ENCODE assay signal across 8 cellular contexts in genomic region chr11:107999759-108000455, GRCh38. TPM values are rescaled to one million over a fixed set of nuclear protein-coding genes. Genes with fewer than 3 reads are reported as not detected.
A peak's percentile ranks its signal among the peaks of the same experiment; 100 is the strongest.
DNase-seq lines count a peak whose midpoint lies in the region; ATAC-seq, FAIRE-seq and TF ChIP-seq lines count a peak whose summit lies in the region.

No MANE protein-coding gene starts in this region.

- H3K4me1 Mint-ChIP-seq in immature natural killer cell: no peaks in the 10 kb centered on the region

- DNase-seq in D721Med (ENCODE audit: insufficient read length, low spot score) (no peak), NCI-H460 (ENCODE audit: extremely low read depth, low read depth) (peak; percentile 28), immature natural killer cell (peak; percentile 8 to 28 (median 18)), midbrain (lab: John Stamatoyannopoulos, UW) (no peak), middle frontal gyrus (ENCODE audit: extremely low spot score, low spot score) (no peak)
- peak; percentile 31 to 38 for DNase-seq in activated T-cell treated with anti-CD3 and anti-CD28 coated beads, Interleukin-2, amount 50 U/mL, for 48 hours

- peak; percentile 94 for ATAC-seq in GM19043 (IDR thresholded peaks at IDR 0.05; ENCODE audit: low read depth, unreplicated experiment)
- peak; percentile 95 for ATAC-seq in HG03175 (IDR thresholded peaks at IDR 0.05; ENCODE audit: unreplicated experiment)

- FAIRE-seq in D721Med (lab: Jason Lieb, UNC): no peak

- no peaks in the 10 kb centered on the region for H3K9me3 Mint-ChIP-seq in immature natural killer cell

- peaks cover 0 to 4% (median 3%) of the 10 kb centered on the region in 3 donors for H3K27me3 Mint-ChIP-seq in immature natural killer cell (ENCODE audit: low read depth in 3 of 3)

- no peak overlapping the region for H3K27ac Mint-ChIP-seq in immature natural killer cell

- TF ChIP-seq CTCF in D721Med (IDR thresholded peaks at IDR 0.05; ENCODE audit: insufficient read depth, missing control alignments): peak; percentile 50

- H3K36me3 Mint-ChIP-seq in immature natural killer cell: no peaks in the 10 kb centered on the region

- no peak overlapping the region for H3K4me3 Mint-ChIP-seq in immature natural killer cell

RNA-seq across cellular contexts. Expression of gene CUL5, which starts 8.8 kb away (rescaled TPM):
- total RNA-seq in NCI-H460 (2014; rRNA removed; shearing (Covaris generic)): 25.4 and 32.2 TPM in 2 replicates
- 13.8 and 28.0 TPM in 2 replicates for polyA plus RNA-seq in NCI-H460 (2014; cell fraction: nucleus; rRNA removed)
- 10 to 100 TPM; 31.2 to 43.0 (median 42.2) TPM for polyA plus RNA-seq in immature natural killer cell

Comparison
In these comparisons a context has a peak if more than half of its experiments do, and no peak if none do; other contexts are left out.
1. DNase-seq: peak in NCI-H460 (single experiment), activated T-cell treated with anti-CD3 and anti-CD28 coated beads, Interleukin-2, amount 50 U/mL, for 48 hours (2 of 2) and immature natural killer cell (3 of 3); none in D721Med (single experiment), midbrain (single experiment) and middle frontal gyrus (single experiment).